8 cellular contexts compared by ENCODE assay signal in the genomic region with DNA sequence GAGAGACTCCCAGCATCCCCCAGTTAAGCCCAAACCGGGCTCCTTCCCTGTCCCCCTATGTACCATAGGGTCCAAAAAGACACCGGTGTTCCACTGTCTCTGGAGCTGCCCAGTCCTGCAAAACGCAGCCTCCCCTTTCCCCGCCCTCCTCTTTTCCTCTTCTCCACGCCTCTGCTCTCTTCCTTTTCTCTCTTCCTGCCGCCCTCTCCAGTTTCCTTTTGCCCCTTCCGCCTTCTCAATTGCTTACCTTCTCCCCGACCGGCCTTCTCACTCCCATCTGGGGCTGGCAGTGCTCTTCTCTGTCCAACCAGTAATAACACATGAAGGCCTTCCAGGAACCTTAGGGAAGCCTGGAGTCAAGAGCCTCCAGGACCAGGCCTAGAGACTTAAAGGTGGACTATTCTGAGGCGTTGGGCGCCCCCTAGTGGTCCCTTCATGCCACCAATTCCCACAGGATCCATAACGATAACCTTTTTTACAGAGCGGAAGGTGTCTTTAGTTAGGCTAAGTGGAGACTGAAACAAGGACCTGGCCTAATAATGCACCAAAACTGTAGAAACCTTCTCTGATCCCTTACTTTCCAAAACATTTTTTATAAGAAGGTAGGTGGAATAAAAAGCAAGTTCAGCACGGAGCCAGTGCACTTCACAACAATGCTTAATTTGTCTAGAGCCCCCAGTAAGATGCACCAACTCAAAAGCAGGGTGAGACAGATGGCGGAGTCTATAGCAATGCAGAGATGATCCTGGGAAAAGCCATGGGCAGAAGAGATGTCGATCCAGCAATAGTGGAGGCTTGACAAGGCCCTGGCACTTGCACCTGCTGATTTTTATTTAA. TPM values are rescaled to one million over a fixed set of nuclear protein-coding genes. Genes with fewer than 3 reads are reported as not detected.
A peak's percentile ranks its signal among the peaks of the same experiment; 100 is the strongest.
DNase-seq lines count a peak whose midpoint lies in the region; ATAC-seq and TF ChIP-seq lines count a peak whose summit lies in the region.

No MANE protein-coding gene starts in this region.

- H3K4me1 ChIP-seq in fibroblast of lung (ENCODE audit: control insufficient read depth, extremely low read depth, insufficient read depth, low read length), result no peaks in the 10 kb centered on the region

- H3K9me3 Mint-ChIP-seq in stimulated activated naive CD8-positive, alpha-beta T cell treated with anti-CD3 and anti-CD28 coated beads, Interleukin-15, amount 100 ng/mL, for 72 hours, result no peaks in the 10 kb centered on the region

- H3K79me2 ChIP-seq in fibroblast of lung (ENCODE audit: control insufficient read depth, insufficient read depth, low read length), result no peaks in the 10 kb centered on the region
- H3K79me2 ChIP-seq in neural cell (replicated peaks; ENCODE audit: insufficient read depth, low read length), result no peaks in the 10 kb centered on the region

- no peaks in the 10 kb centered on the region for H3K36me3 ChIP-seq in fibroblast of lung (ENCODE audit: control insufficient read depth, insufficient read depth, low read length)
- H3K36me3 ChIP-seq in neural cell (ENCODE audit: insufficient read depth, low read length), result no peaks in the 10 kb centered on the region

- H3K4me3 ChIP-seq in fibroblast of lung (replicated peaks in 1 of 4; ENCODE audit: control extremely low read depth in 1 of 4, insufficient read depth in 1 of 4, low read depth in 3 of 4, low read length in 4 of 4) (no peak overlapping the region), neural cell (ENCODE audit: low read length) (no peak overlapping the region)

- H3K4me2 ChIP-seq in fibroblast of lung (ENCODE audit: extremely low read depth, insufficient read depth, low read length) (no peak overlapping the region), neural cell (ENCODE audit: low read length) (no peak overlapping the region)

- no peaks in the 10 kb centered on the region for H4K20me1 ChIP-seq in fibroblast of lung (ENCODE audit: control insufficient read depth, extremely low read depth, insufficient read depth, low read length)
- H4K20me1 ChIP-seq in neural cell (ENCODE audit: insufficient read depth), result no peaks in the 10 kb centered on the region

- H3K9me2 ChIP-seq in neural cell (ENCODE audit: insufficient read depth, low read length), result no peaks in the 10 kb centered on the region

- DNase-seq in A172 (ENCODE audit: low spot score) (peak; percentile 87), HUDEP-2 (lab: John Stamatoyannopoulos, UW; ENCODE audit: unreplicated experiment in 76 of 76) (peak in 57 of 76 experiments; percentile 4 to 72 (median 41)), OCI-M1 (lab: John Stamatoyannopoulos, UW) (peak; percentile 85), fibroblast of lung (ENCODE audit: low read depth in 2 of 2) (peak; percentile 54 to 73)
- DNase-seq in activated T-cell treated with anti-CD3 and anti-CD28 coated beads, Interleukin-2, amount 50 U/mL, for 1 hour, result peak; percentile 67
- peak; percentile 53 to 57 for DNase-seq in stimulated activated naive CD8-positive, alpha-beta T cell treated with anti-CD3 and anti-CD28 coated beads, Interleukin-15, amount 100 ng/mL, for 72 hours

- TF ChIP-seq CTCF in fibroblast of lung (conservative IDR thresholded peaks at IDR 0.05 in 1 of 2, IDR thresholded peaks at IDR 0.05 in 1 of 2; ENCODE audit: low read depth in 1 of 2, low read length in 2 of 2) (peak; percentile 74 to 76), neural cell (IDR thresholded peaks at IDR 0.05; ENCODE audit: poor library complexity, severe bottlenecking) (peak; percentile 64)

- H2AFZ ChIP-seq in fibroblast of lung (ENCODE audit: low read length) (no peak overlapping the region), neural cell (ENCODE audit: low read depth, low read length) (no peak overlapping the region)

- no peak for TF ChIP-seq EP300 in neural cell (conservative IDR thresholded peaks at IDR 0.05; ENCODE audit: poor library complexity, severe bottlenecking)

- H3K27ac ChIP-seq in fibroblast of lung (ENCODE audit: insufficient read depth, low read length), result no peak overlapping the region
- no peak overlapping the region for H3K27ac ChIP-seq in neural cell (ENCODE audit: low read length)

- H3K9me3 ChIP-seq in fibroblast of lung (ENCODE audit: control insufficient read depth, insufficient read depth, low read depth, low read length) (no peaks in the 10 kb centered on the region), neural cell (ENCODE audit: low read length) (no peaks in the 10 kb centered on the region)

- no peak overlapping the region for H3K9ac ChIP-seq in fibroblast of lung (ENCODE audit: insufficient read depth, low read length)
- no peak overlapping the region for H3K9ac ChIP-seq in neural cell (ENCODE audit: low read length)

- peak; percentile 52 for TF ChIP-seq RAD21 in neural cell (conservative IDR thresholded peaks at IDR 0.05)

- no peaks in the 10 kb centered on the region for H3F3A ChIP-seq in neural cell (ENCODE audit: insufficient read depth, low read length, poor library complexity, severe bottlenecking)

- H3K27ac Mint-ChIP-seq in stimulated activated naive CD8-positive, alpha-beta T cell treated with anti-CD3 and anti-CD28 coated beads, Interleukin-15, amount 100 ng/mL, for 72 hours, result peak overlapping the region in 1 of 2 donors; percentile 49

- no peaks in the 10 kb centered on the region for H3K27me3 ChIP-seq in fibroblast of lung (ENCODE audit: control insufficient read depth, insufficient read depth, low read length)
- H3K27me3 ChIP-seq in neural cell (ENCODE audit: insufficient read depth, low read depth, low read length), result no peaks in the 10 kb centered on the region

- H3K4me3 Mint-ChIP-seq in stimulated activated naive CD8-positive, alpha-beta T cell treated with anti-CD3 and anti-CD28 coated beads, Interleukin-15, amount 100 ng/mL, for 72 hours, result no peak overlapping the region

- peaks cover 8% of the 10 kb centered on the region for H3K27me3 Mint-ChIP-seq in stimulated activated naive CD8-positive, alpha-beta T cell treated with anti-CD3 and anti-CD28 coated beads, Interleukin-15, amount 100 ng/mL, for 72 hours

- peaks cover 6% of the 10 kb centered on the region for H3K4me1 Mint-ChIP-seq in stimulated activated naive CD8-positive, alpha-beta T cell treated with anti-CD3 and anti-CD28 coated beads, Interleukin-15, amount 100 ng/mL, for 72 hours

- ATAC-seq in GM18511 (IDR thresholded peaks at IDR 0.05; ENCODE audit: unreplicated experiment), result peak; percentile 94
- ATAC-seq in stimulated activated naive CD8-positive, alpha-beta T cell treated with anti-CD3 and anti-CD28 coated beads, Interleukin-15, amount 100 ng/mL, for 72 hours, result peak; percentile 77

TF ChIP-seq in neural cell, 6 proteins besides CTCF, POLR2A, EP300 and RAD21:
- TF ChIP-seq SMC3 (conservative IDR thresholded peaks at IDR 0.05; ENCODE audit: poor library complexity) (peak; percentile 43), EZH2 (IDR thresholded peaks at IDR 0.05; ENCODE audit: borderline replicate concordance, insufficient read depth, low read length, poor library complexity, severe bottlenecking) (no peak)

RNA-seq across cellular contexts. Expression of a gene that starts 27.2 kb away (rescaled TPM):
- 22.8 and 29.0 TPM in 2 replicates for total RNA-seq in A172 (2014; rRNA removed; shearing (Covaris generic))
- total RNA-seq in fibroblast of lung, result 16.9 and 19.0 TPM in 2 replicates
- polyA plus RNA-seq in fibroblast of lung (31.9 and 33.0 TPM in 2 replicates), neural cell (12.5 and 15.3 TPM in 2 replicates)
- 32.6 and 35.9 TPM in 2 replicates for polyA plus RNA-seq in fibroblast of lung (2012)
- polyA minus RNA-seq in fibroblast of lung (ENCODE audit: low replicate concordance) (2.4 and 25.0 TPM in 2 replicates), neural cell (14.6 and 15.2 TPM in 2 replicates)
